Comparison of ENCODE assay signal across 2 cellular contexts in the genomic region with DNA sequence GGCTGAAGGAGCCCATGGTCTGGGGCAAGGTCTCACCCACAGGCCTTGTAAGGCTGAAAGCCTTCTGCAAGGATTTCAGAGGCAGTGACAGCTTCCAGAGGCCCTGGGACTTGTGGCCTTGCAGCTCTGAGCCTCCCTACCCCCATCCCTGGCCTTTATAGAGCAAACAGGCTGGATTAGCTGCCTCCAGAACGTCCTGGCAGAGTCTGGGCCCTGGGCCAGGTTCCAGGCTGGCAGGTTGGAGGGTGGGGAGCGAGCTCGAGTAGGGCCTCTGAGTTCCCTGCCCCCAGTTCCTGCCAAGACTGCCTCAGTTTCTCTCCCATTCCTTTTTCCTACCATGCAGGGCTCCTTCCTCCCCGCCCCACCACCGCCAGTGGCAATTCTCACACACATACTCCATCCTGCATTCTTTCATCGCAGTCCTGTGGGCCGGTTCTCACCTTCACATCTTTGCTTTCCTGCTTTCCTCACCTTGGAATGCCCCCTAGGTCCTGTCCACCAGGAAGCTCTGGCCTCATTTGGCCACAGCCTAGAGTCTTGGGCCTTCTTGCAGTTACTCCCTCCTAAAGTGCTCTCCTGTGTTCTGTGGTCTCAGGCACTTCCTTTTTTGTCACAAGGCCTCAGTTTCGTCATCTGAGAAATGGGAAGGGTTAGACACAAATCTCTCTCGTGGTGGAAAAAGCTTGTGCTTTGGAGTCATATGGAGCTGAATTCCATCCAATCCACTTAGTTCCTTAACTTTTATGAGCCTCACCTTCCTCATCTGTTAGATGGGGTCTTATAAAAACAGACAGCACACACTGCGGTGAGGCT.
TF ChIP-seq lines count a peak whose summit lies in the region.

No MANE protein-coding gene starts in this region.

TF ChIP-seq in IMR-90, 13 proteins besides CTCF, POLR2A, EP300 and RAD21:
- TF ChIP-seq FOS (IDR thresholded peaks at IDR 0.05; ENCODE audit: low read depth, low read length) (no peak), MAFK (IDR thresholded peaks at IDR 0.05; ENCODE audit: low read depth, low read length) (no peak), SMC3 (IDR thresholded peaks at IDR 0.05; ENCODE audit: low read depth, low read length) (no peak), MXI1 (IDR thresholded peaks at IDR 0.05; ENCODE audit: borderline replicate concordance, low read depth, low read length) (no peak), RFX5 (IDR thresholded peaks at IDR 0.05; ENCODE audit: low read depth, low read length) (no peak), MAZ (IDR thresholded peaks at IDR 0.05; ENCODE audit: borderline replicate concordance, low read depth, low read length) (no peak), CEBPB (IDR thresholded peaks at IDR 0.05; ENCODE audit: low read depth, low read length) (no peak), NFE2L2 (IDR thresholded peaks at IDR 0.05; ENCODE audit: low read depth, low read length) (no peak), RCOR1 (IDR thresholded peaks at IDR 0.05; ENCODE audit: insufficient replicate concordance, low read length) (no peak), BHLHE40 (IDR thresholded peaks at IDR 0.05; ENCODE audit: low read depth, low read length) (no peak), CHD1 (IDR thresholded peaks at IDR 0.05; ENCODE audit: low read depth, low read length) (no peak)
- TF ChIP-seq, protein P1, sequence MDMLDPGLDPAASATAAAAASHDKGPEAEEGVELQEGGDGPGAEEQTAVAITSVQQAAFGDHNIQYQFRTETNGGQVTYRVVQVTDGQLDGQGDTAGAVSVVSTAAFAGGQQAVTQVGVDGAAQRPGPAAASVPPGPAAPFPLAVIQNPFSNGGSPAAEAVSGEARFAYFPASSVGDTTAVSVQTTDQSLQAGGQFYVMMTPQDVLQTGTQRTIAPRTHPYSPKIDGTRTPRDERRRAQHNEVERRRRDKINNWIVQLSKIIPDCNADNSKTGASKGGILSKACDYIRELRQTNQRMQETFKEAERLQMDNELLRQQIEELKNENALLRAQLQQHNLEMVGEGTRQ (IDR thresholded peaks at IDR 0.05; ENCODE audit: low read depth, low read length), result no peak
- TF ChIP-seq, protein P2, sequence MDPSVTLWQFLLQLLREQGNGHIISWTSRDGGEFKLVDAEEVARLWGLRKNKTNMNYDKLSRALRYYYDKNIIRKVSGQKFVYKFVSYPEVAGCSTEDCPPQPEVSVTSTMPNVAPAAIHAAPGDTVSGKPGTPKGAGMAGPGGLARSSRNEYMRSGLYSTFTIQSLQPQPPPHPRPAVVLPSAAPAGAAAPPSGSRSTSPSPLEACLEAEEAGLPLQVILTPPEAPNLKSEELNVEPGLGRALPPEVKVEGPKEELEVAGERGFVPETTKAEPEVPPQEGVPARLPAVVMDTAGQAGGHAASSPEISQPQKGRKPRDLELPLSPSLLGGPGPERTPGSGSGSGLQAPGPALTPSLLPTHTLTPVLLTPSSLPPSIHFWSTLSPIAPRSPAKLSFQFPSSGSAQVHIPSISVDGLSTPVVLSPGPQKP (IDR thresholded peaks at IDR 0.05; ENCODE audit: borderline replicate concordance, low read depth, low read length), result no peak

TF ChIP-seq in liver, 16 proteins besides CTCF, POLR2A, EP300 and RAD21:
- TF ChIP-seq FOXA1 (IDR thresholded peaks at IDR 0.05) (no peak), EGR1 (IDR thresholded peaks at IDR 0.05; ENCODE audit: low read depth in 2 of 2) (no peak), HNF4A (conservative IDR thresholded peaks at IDR 0.05) (peak; percentile 8 to 23), SP1 (IDR thresholded peaks at IDR 0.05) (peak; percentile 10), FOXA2 (IDR thresholded peaks at IDR 0.05) (no peak), TAF1 (conservative IDR thresholded peaks at IDR 0.05) (no peak), YY1 (IDR thresholded peaks at IDR 0.05) (peak; percentile 43), NR2F2 (IDR thresholded peaks at IDR 0.05) (no peak), GABPA (IDR thresholded peaks at IDR 0.05 in 1 of 2, conservative IDR thresholded peaks at IDR 0.05 in 1 of 2) (no peak), RXRA (IDR thresholded peaks at IDR 0.05) (no peak), JUND (IDR thresholded peaks at IDR 0.05) (no peak), HNF4G (IDR thresholded peaks at IDR 0.05) (no peak)
- TF ChIP-seq, protein P3, sequence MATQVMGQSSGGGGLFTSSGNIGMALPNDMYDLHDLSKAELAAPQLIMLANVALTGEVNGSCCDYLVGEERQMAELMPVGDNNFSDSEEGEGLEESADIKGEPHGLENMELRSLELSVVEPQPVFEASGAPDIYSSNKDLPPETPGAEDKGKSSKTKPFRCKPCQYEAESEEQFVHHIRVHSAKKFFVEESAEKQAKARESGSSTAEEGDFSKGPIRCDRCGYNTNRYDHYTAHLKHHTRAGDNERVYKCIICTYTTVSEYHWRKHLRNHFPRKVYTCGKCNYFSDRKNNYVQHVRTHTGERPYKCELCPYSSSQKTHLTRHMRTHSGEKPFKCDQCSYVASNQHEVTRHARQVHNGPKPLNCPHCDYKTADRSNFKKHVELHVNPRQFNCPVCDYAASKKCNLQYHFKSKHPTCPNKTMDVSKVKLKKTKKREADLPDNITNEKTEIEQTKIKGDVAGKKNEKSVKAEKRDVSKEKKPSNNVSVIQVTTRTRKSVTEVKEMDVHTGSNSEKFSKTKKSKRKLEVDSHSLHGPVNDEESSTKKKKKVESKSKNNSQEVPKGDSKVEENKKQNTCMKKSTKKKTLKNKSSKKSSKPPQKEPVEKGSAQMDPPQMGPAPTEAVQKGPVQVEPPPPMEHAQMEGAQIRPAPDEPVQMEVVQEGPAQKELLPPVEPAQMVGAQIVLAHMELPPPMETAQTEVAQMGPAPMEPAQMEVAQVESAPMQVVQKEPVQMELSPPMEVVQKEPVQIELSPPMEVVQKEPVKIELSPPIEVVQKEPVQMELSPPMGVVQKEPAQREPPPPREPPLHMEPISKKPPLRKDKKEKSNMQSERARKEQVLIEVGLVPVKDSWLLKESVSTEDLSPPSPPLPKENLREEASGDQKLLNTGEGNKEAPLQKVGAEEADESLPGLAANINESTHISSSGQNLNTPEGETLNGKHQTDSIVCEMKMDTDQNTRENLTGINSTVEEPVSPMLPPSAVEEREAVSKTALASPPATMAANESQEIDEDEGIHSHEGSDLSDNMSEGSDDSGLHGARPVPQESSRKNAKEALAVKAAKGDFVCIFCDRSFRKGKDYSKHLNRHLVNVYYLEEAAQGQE (IDR thresholded peaks at IDR 0.05), result peak; percentile 42
- TF ChIP-seq, protein P4, sequence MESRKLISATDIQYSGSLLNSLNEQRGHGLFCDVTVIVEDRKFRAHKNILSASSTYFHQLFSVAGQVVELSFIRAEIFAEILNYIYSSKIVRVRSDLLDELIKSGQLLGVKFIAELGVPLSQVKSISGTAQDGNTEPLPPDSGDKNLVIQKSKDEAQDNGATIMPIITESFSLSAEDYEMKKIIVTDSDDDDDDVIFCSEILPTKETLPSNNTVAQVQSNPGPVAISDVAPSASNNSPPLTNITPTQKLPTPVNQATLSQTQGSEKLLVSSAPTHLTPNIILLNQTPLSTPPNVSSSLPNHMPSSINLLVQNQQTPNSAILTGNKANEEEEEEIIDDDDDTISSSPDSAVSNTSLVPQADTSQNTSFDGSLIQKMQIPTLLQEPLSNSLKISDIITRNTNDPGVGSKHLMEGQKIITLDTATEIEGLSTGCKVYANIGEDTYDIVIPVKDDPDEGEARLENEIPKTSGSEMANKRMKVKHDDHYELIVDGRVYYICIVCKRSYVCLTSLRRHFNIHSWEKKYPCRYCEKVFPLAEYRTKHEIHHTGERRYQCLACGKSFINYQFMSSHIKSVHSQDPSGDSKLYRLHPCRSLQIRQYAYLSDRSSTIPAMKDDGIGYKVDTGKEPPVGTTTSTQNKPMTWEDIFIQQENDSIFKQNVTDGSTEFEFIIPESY (IDR thresholded peaks at IDR 0.05), result no peak
- TF ChIP-seq, protein P5, sequence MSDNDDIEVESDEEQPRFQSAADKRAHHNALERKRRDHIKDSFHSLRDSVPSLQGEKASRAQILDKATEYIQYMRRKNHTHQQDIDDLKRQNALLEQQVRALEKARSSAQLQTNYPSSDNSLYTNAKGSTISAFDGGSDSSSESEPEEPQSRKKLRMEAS (IDR thresholded peaks at IDR 0.05), result no peak
- TF ChIP-seq, protein P6, sequence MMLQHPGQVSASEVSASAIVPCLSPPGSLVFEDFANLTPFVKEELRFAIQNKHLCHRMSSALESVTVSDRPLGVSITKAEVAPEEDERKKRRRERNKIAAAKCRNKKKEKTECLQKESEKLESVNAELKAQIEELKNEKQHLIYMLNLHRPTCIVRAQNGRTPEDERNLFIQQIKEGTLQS (IDR thresholded peaks at IDR 0.05), result no peak
TF ChIP-seq in liver: peak in this region for 4.
